ENCODE assay signal across 1 cellular context in genomic region chr1:228313536-228314277, GRCh38.
TF ChIP-seq lines count a peak whose summit lies in the region.

No MANE protein-coding gene starts in this region.

TF ChIP-seq in GM23338, 12 proteins besides CTCF, POLR2A, EP300 and RAD21 (continued from another document):
- no peak for TF ChIP-seq REST (IDR thresholded peaks at IDR 0.05; ENCODE audit: unreplicated experiment)
- no peak for TF ChIP-seq ZNF114 (CRISPR knock-in tag; IDR thresholded peaks at IDR 0.05)
- TF ChIP-seq STAT1 (IDR thresholded peaks at IDR 0.05; ENCODE audit: unreplicated experiment) = no peak
- no peak for TF ChIP-seq EZH2phosphoT487 (IDR thresholded peaks at IDR 0.05; ENCODE audit: unreplicated experiment)
- TF ChIP-seq ETS1 (IDR thresholded peaks at IDR 0.05) = no peak
- no peak for TF ChIP-seq CREB1 (CRISPR knock-in tag; IDR thresholded peaks at IDR 0.05; ENCODE audit: low read depth)
- no peak for TF ChIP-seq ZNF331 (CRISPR knock-in tag; IDR thresholded peaks at IDR 0.05; ENCODE audit: low read depth)
- TF ChIP-seq JUNB (IDR thresholded peaks at IDR 0.05; ENCODE audit: unreplicated experiment) = no peak
- TF ChIP-seq EZH2 (IDR thresholded peaks at IDR 0.05; ENCODE audit: low read depth, unreplicated experiment) = no peak
